8 cellular contexts compared by ENCODE assay signal in genomic region chr22:36856121-36856791, GRCh38. TPM values are rescaled to one million over a fixed set of nuclear protein-coding genes. Genes with fewer than 3 reads are reported as not detected.
DNase-seq lines count a peak whose midpoint lies in the region; TF ChIP-seq lines count a peak whose summit lies in the region.

No MANE protein-coding gene starts in this region.

- H3K27me3 ChIP-seq in SK-N-SH (ENCODE audit: insufficient read depth) (peaks cover 11% of the 10 kb centered on the region), parathyroid adenoma (ENCODE audit: control insufficient read depth, insufficient read depth, low read length) (no peaks in the 10 kb centered on the region), transverse colon (no peaks in the 10 kb centered on the region)

- TF ChIP-seq RAD21 in SK-N-SH (IDR thresholded peaks at IDR 0.05; ENCODE audit: low read length), result peak; percentile 80

- H3K4me1 ChIP-seq in SK-N-SH (ENCODE audit: control insufficient read depth in 1 of 2, insufficient read depth in 2 of 2, low read depth in 1 of 2, low read length in 1 of 2) (peaks cover 0 to 9% of the 10 kb centered on the region in 2 experiments; a peak in 1 of 4 replicates), parathyroid adenoma (peaks cover 5% of the 10 kb centered on the region), transverse colon (peaks cover 0 to 6% (median 0%) of the 10 kb centered on the region in 4 donors)

- H3K9me3 ChIP-seq in SK-N-SH (no peaks in the 10 kb centered on the region), parathyroid adenoma (ENCODE audit: control insufficient read depth, low read length) (no peaks in the 10 kb centered on the region), transverse colon (no peaks in the 10 kb centered on the region)

- no peak for TF ChIP-seq POLR2A in transverse colon (IDR thresholded peaks at IDR 0.05)

- POLR2A ChIA-PET in SK-N-SH (lab: Yijun Ruan, JAX), result interaction anchor here (0.6 to 1.0 kb wide), 2 partner anchors 80 to 256 kb away, joined by 3 to 4 read pairs; partner anchors contain the start of gene IFT27

- intact Hi-C loops in transverse colon (cut with DNase I; ENCODE audit: low total_unique reads), result no loop called here

- in situ Hi-C loops in transverse colon (cut with MboI; ENCODE audit: low pct_ligation_motif_present in 1 of 4, low pct_unique_long_range_greater_than_20kb in 1 of 4, low sequenced_read_pairs in 3 of 4), result loop anchor here in 2 of 4 donors (25.0 kb wide), 2 partner anchors 131 to 319 kb away; partner anchors contain the start of gene EIF3D (in 2 of the 2)

- TF ChIP-seq CTCF in SK-N-SH (IDR thresholded peaks at IDR 0.05) (peak; percentile 100), parathyroid adenoma (IDR thresholded peaks at IDR 0.05) (peak; percentile 99), transverse colon (IDR thresholded peaks at IDR 0.05) (peak; percentile 100)

- CTCF ChIA-PET in SK-N-SH (lab: Yijun Ruan, JAX), result interaction anchor here (0.5 to 6.0 kb wide), 95 partner anchors 11 to 1557 kb away, joined by 3 to 159 read pairs (median 4); partner anchors contain the start of genes CACNG2, CSF2RB, IFT27 and PVALB

- peak; percentile 79 for DNase-seq in SIG-M5 treated with dmso at 0.1 percent for 504 hours (lab: John Stamatoyannopoulos, UW; ENCODE audit: unreplicated experiment)
- DNase-seq in SIG-M5 (lab: John Stamatoyannopoulos, UW), result no peak
- DNase-seq in NCI-H1048 (lab: John Stamatoyannopoulos, UW), result peak; percentile 67
- DNase-seq in SK-N-SH, result peak; percentile 89
- peak; percentile 94 to 98 (median 94) for DNase-seq in activated naive CD4-positive, alpha-beta T cell (lab: John Stamatoyannopoulos, UW)
- DNase-seq in germinal center (ENCODE audit: low spot score), result peak; percentile 83
- DNase-seq in transverse colon, result peak; percentile 95

- H3K9me2 ChIP-seq in SK-N-SH, result no peaks in the 10 kb centered on the region

- 5% methylated on average over 29 of the region's 30 CpGs for WGBS in SK-N-SH (ENCODE audit: low lambda C conversion rate)
- 3% methylated on average over 27 of the region's 30 CpGs; no CpG with 5 or more reads in 1 of the 2 donors for WGBS in transverse colon (ENCODE audit: low coverage in 1 of 2), 2 donors

- H3K36me3 ChIP-seq in SK-N-SH (replicated peaks in 1 of 2; ENCODE audit: control insufficient read depth in 1 of 2, insufficient read depth in 2 of 2, low read length in 1 of 2), result no peaks in the 10 kb centered on the region
- no peaks in the 10 kb centered on the region for H3K36me3 ChIP-seq in parathyroid adenoma (ENCODE audit: control insufficient read depth, insufficient read depth, low read length)
- no peaks in the 10 kb centered on the region for H3K36me3 ChIP-seq in transverse colon

- H3K27ac ChIP-seq in SK-N-SH (ENCODE audit: low read depth in 2 of 2, low read length in 1 of 2) (peak overlapping the region in 1 of 2 experiments; percentile 41; a peak in 1 of 4 replicates), parathyroid adenoma (no peak overlapping the region), transverse colon (no peak overlapping the region)

- H2AFZ ChIP-seq in SK-N-SH (ENCODE audit: low read depth) (no peak overlapping the region), parathyroid adenoma (peak overlapping the region; percentile 53)

- H4K20me1 ChIP-seq in SK-N-SH (ENCODE audit: insufficient read depth), result no peaks in the 10 kb centered on the region

- no peaks in the 10 kb centered on the region for H3K79me2 ChIP-seq in SK-N-SH (ENCODE audit: insufficient read depth)
- no peaks in the 10 kb centered on the region for H3K79me2 ChIP-seq in parathyroid adenoma

- no peak; a peak in 1 of 4 replicates for TF ChIP-seq EP300 in SK-N-SH (IDR thresholded peaks at IDR 0.05; ENCODE audit: borderline replicate concordance in 1 of 2, low read depth in 1 of 2, low read length in 1 of 2)
- TF ChIP-seq EP300 in transverse colon (IDR thresholded peaks at IDR 0.05; ENCODE audit: low read depth), result no peak

- H3K4me2 ChIP-seq in SK-N-SH (peak overlapping the region; percentile 13; the same call in 1 of the 2 replicates), parathyroid adenoma (ENCODE audit: low read length) (peak overlapping the region; percentile 13)

- no peak overlapping the region for H3K9ac ChIP-seq in SK-N-SH
- no peak overlapping the region for H3K9ac ChIP-seq in parathyroid adenoma

- peak overlapping the region in 1 of 2 experiments; percentile 54; a peak in 1 of 4 replicates for H3K4me3 ChIP-seq in SK-N-SH (ENCODE audit: low read depth in 2 of 2, low read length in 1 of 2)
- H3K4me3 ChIP-seq in parathyroid adenoma (ENCODE audit: low read depth, low read length), result no peak overlapping the region
- H3K4me3 ChIP-seq in transverse colon, result no peak overlapping the region

- H3F3A ChIP-seq in SK-N-SH (replicated peaks; ENCODE audit: insufficient read depth), result no peaks in the 10 kb centered on the region

TF ChIP-seq in SK-N-SH, 30 proteins besides CTCF, POLR2A, EP300 and RAD21:
- TF ChIP-seq, protein P1, sequence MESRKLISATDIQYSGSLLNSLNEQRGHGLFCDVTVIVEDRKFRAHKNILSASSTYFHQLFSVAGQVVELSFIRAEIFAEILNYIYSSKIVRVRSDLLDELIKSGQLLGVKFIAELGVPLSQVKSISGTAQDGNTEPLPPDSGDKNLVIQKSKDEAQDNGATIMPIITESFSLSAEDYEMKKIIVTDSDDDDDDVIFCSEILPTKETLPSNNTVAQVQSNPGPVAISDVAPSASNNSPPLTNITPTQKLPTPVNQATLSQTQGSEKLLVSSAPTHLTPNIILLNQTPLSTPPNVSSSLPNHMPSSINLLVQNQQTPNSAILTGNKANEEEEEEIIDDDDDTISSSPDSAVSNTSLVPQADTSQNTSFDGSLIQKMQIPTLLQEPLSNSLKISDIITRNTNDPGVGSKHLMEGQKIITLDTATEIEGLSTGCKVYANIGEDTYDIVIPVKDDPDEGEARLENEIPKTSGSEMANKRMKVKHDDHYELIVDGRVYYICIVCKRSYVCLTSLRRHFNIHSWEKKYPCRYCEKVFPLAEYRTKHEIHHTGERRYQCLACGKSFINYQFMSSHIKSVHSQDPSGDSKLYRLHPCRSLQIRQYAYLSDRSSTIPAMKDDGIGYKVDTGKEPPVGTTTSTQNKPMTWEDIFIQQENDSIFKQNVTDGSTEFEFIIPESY (IDR thresholded peaks at IDR 0.05; ENCODE audit: borderline replicate concordance, low read depth), result no peak
- TF ChIP-seq MEF2A (IDR thresholded peaks at IDR 0.05; ENCODE audit: borderline replicate concordance, low read depth) (no peak), NRF1 (IDR thresholded peaks at IDR 0.05; ENCODE audit: low read depth, low read length) (0 out of 2 replicates have a peak, but pooled peaks have one; percentile 14), FOXJ3 (CRISPR knock-in tag; IDR thresholded peaks at IDR 0.05) (0 out of 2 replicates have a peak, but pooled peaks have one; percentile 17), GATA2 (CRISPR knock-in tag; IDR thresholded peaks at IDR 0.05) (peak; percentile 70), CHD2 (IDR thresholded peaks at IDR 0.05; ENCODE audit: low read length, partially characterized antibody) (peak; percentile 69), SMC3 (IDR thresholded peaks at IDR 0.05; ENCODE audit: low read depth, low read length) (peak; percentile 98)
- TF ChIP-seq, protein P2, sequence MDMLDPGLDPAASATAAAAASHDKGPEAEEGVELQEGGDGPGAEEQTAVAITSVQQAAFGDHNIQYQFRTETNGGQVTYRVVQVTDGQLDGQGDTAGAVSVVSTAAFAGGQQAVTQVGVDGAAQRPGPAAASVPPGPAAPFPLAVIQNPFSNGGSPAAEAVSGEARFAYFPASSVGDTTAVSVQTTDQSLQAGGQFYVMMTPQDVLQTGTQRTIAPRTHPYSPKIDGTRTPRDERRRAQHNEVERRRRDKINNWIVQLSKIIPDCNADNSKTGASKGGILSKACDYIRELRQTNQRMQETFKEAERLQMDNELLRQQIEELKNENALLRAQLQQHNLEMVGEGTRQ (IDR thresholded peaks at IDR 0.05; ENCODE audit: borderline replicate concordance, low read depth, low read length), result no peak
- TF ChIP-seq, protein P3, sequence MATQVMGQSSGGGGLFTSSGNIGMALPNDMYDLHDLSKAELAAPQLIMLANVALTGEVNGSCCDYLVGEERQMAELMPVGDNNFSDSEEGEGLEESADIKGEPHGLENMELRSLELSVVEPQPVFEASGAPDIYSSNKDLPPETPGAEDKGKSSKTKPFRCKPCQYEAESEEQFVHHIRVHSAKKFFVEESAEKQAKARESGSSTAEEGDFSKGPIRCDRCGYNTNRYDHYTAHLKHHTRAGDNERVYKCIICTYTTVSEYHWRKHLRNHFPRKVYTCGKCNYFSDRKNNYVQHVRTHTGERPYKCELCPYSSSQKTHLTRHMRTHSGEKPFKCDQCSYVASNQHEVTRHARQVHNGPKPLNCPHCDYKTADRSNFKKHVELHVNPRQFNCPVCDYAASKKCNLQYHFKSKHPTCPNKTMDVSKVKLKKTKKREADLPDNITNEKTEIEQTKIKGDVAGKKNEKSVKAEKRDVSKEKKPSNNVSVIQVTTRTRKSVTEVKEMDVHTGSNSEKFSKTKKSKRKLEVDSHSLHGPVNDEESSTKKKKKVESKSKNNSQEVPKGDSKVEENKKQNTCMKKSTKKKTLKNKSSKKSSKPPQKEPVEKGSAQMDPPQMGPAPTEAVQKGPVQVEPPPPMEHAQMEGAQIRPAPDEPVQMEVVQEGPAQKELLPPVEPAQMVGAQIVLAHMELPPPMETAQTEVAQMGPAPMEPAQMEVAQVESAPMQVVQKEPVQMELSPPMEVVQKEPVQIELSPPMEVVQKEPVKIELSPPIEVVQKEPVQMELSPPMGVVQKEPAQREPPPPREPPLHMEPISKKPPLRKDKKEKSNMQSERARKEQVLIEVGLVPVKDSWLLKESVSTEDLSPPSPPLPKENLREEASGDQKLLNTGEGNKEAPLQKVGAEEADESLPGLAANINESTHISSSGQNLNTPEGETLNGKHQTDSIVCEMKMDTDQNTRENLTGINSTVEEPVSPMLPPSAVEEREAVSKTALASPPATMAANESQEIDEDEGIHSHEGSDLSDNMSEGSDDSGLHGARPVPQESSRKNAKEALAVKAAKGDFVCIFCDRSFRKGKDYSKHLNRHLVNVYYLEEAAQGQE (IDR thresholded peaks at IDR 0.05; ENCODE audit: low read depth, low read length), result no peak
TF ChIP-seq in SK-N-SH: peak in this region for 5.

RNA-seq across cellular contexts. Expression of gene NCF4, which starts 4.5 kb away (rescaled TPM):
- not detected in 2 replicates for polyA plus RNA-seq in SK-N-SH (2012; rRNA removed)
- polyA plus RNA-seq in SK-N-SH (2012; cell fraction: cytosol; rRNA removed), result not detected in 2 replicates
- polyA plus RNA-seq in SK-N-SH (2012; cell fraction: nucleus; rRNA removed), result not detected in 2 replicates
- total RNA-seq in transverse colon, result 10 to 100 TPM in 3 of 4 donors, 1 to 10 TPM in 1; 9.4 to 98.7 (median 23.5) TPM

RNA-seq across cellular contexts. Expression of gene PVALB, which starts 39.4 kb away (rescaled TPM):
- polyA plus RNA-seq in SK-N-SH (2012; rRNA removed), result not detected in 2 replicates
- not detected in 2 replicates for polyA plus RNA-seq in SK-N-SH (2012; cell fraction: cytosol; rRNA removed)
- polyA plus RNA-seq in SK-N-SH (2012; cell fraction: nucleus; rRNA removed), result not detected in 2 replicates
- total RNA-seq in transverse colon, result 1 to 10 TPM in 1 of 4 donors, not detected in 3; 2.7 TPM

RNA-seq across cellular contexts. Expression of gene CSF2RB, which starts 57.2 kb away (rescaled TPM):
- not detected in 2 replicates for polyA plus RNA-seq in SK-N-SH (2012; rRNA removed)
- not detected in 2 replicates for polyA plus RNA-seq in SK-N-SH (2012; cell fraction: cytosol; rRNA removed)
- polyA plus RNA-seq in SK-N-SH (2012; cell fraction: nucleus; rRNA removed), result 0.02 TPM in 1 of 2 replicates, not detected in the other
- 1 to 10 TPM; 1.2 to 9.7 (median 6.0) TPM for total RNA-seq in transverse colon
